In genomic region chr16:15597822-15598647, GRCh38 we compare ENCODE assay signal across 17 cellular contexts. TPM values are rescaled to one million over a fixed set of nuclear protein-coding genes. Genes with fewer than 3 reads are reported as not detected.
DNase-seq lines count a peak whose midpoint lies in the region; ATAC-seq and TF ChIP-seq lines count a peak whose summit lies in the region.
"Had no signal": no experiment of that assay in that cellular context is flagged by ENCODE, and none has a peak within 500 bp of the region (broad histone marks: within the 10 kb centered on the region; RNA-seq: fewer than 3 reads in every experiment).

No MANE protein-coding gene starts in this region.

- intact Hi-C loops in sigmoid colon (cut with DNase I): no loop called here

- CTCF ChIA-PET in T-cell (lab: Charles Lee): interaction anchor here in 1 of 2 donors (0.7 kb wide), 1 partner anchor 54 kb away, joined by 10 read pairs; no protein-coding TSS in a partner anchor

- H3K27me3 Mint-ChIP-seq in T-cell: no peaks in the 10 kb centered on the region
- H3K27me3 Mint-ChIP-seq in immature natural killer cell (ENCODE audit: low read depth in 3 of 3): peaks cover 0 to 4% (median 3%) of the 10 kb centered on the region in 3 donors
- H3K27me3 Mint-ChIP-seq: activated naive CD8-positive, alpha-beta T cell treated with anti-CD3 and anti-CD28 coated beads, Interleukin-2, amount 10 ng/mL, durations not matched to agents 7 days and 5 days had no signal

- no peak for TF ChIP-seq CTCF in sigmoid colon (IDR thresholded peaks at IDR 0.05)

- no peak overlapping the region for H3K4me3 ChIP-seq in sigmoid colon
- H3K4me3 ChIP-seq: breast epithelium, GM23248, vagina had no signal

- DNase-seq in C1 segment of cervical spinal cord (lab: John Stamatoyannopoulos, UW) (peak in 9 of 14 donors; percentile 6 to 36 (median 22)), T-cell (no peak), immature natural killer cell (no peak), sigmoid colon (peak; percentile 52)
- DNase-seq: activated CD8-positive, alpha-beta memory T cell treated with anti-CD3 and anti-CD28 coated beads, Interleukin-2, amount 50 U/mL, for 4 hours; activated naive CD8-positive, alpha-beta T cell treated with anti-CD3 and anti-CD28 coated beads, Interleukin-2, amount 10 ng/mL, durations not matched to agents 7 days and 5 days; GF-D8; GM23248; KBM-7; NCI-H524 treated with DMSO at 0.1 percent for 48 hours; SIG-M5 had no signal

- no peaks in the 10 kb centered on the region for H3K9me3 Mint-ChIP-seq in T-cell
- H3K9me3 Mint-ChIP-seq in immature natural killer cell: no peaks in the 10 kb centered on the region
- H3K9me3 Mint-ChIP-seq: activated naive CD8-positive, alpha-beta T cell treated with anti-CD3 and anti-CD28 coated beads, Interleukin-2, amount 10 ng/mL, durations not matched to agents 7 days and 5 days had no signal

- H3K4me3 Mint-ChIP-seq in T-cell (no peak overlapping the region), immature natural killer cell (no peak overlapping the region)
- H3K4me3 Mint-ChIP-seq: activated naive CD8-positive, alpha-beta T cell treated with anti-CD3 and anti-CD28 coated beads, Interleukin-2, amount 10 ng/mL, durations not matched to agents 7 days and 5 days had no signal

- no peak for TF ChIP-seq POLR2A in sigmoid colon (IDR thresholded peaks at IDR 0.05)

- no peaks in the 10 kb centered on the region for H3K9me3 ChIP-seq in sigmoid colon
- H3K9me3 ChIP-seq: breast epithelium, vagina had no signal

- H3K36me3 ChIP-seq in sigmoid colon: peaks cover 40 to 91% (median 63%) of the 10 kb centered on the region in 4 donors

- ATAC-seq in T-cell (replicated peaks in 1 of 4) (no peak), HG03565 (IDR thresholded peaks at IDR 0.05; ENCODE audit: unreplicated experiment) (no peak), HG02981 (IDR thresholded peaks at IDR 0.05; ENCODE audit: unreplicated experiment) (no peak), GM19463 (IDR thresholded peaks at IDR 0.05; ENCODE audit: unreplicated experiment) (no peak), HG02938 (IDR thresholded peaks at IDR 0.05; ENCODE audit: unreplicated experiment) (no peak)

- H3K36me3 Mint-ChIP-seq in T-cell: peaks cover 80% of the 10 kb centered on the region
- peaks cover 54 to 81% (median 59%) of the 10 kb centered on the region in 3 donors for H3K36me3 Mint-ChIP-seq in immature natural killer cell

- H3K4me1 ChIP-seq in sigmoid colon: no peaks in the 10 kb centered on the region
- H3K4me1 ChIP-seq: breast epithelium, vagina had no signal

- H3K27ac ChIP-seq in sigmoid colon: no peak overlapping the region
- H3K27ac ChIP-seq: breast epithelium, GM23248, vagina had no signal

- H3K4me1 Mint-ChIP-seq in T-cell (peaks cover 0 to 23% (median 20%) of the 10 kb centered on the region in 3 donors), immature natural killer cell (peaks cover 27 to 40% of the 10 kb centered on the region in 2 donors)

- H3K27me3 ChIP-seq in sigmoid colon: no peaks in the 10 kb centered on the region
- H3K27me3 ChIP-seq: breast epithelium, vagina had no signal

- POLR2A ChIA-PET in T-cell (lab: Charles Lee): no interaction called here

- WGBS in sigmoid colon, 2 donors: 90 to 93% methylated on average over 15 of the region's 15 CpGs

- no peak for TF ChIP-seq EP300 in sigmoid colon (IDR thresholded peaks at IDR 0.05)

- peak overlapping the region; percentile 80 to 83 for H3K27ac Mint-ChIP-seq in T-cell
- H3K27ac Mint-ChIP-seq in immature natural killer cell: peak overlapping the region in 5 of 6 donors; percentile 9 to 61 (median 31)

RNA-seq across cellular contexts. Expression of gene MARF1, which starts 44.9 kb away (rescaled TPM):
- total RNA-seq in T-cell (100 to 1,000 TPM; 151 to 180 (median 177) TPM), sigmoid colon (10 to 100 TPM; 43.8 to 76.7 (median 54.8) TPM)
- polyA plus RNA-seq in immature natural killer cell (10 to 100 TPM in 1 of 3 donors, 1 to 10 TPM in 2; 3.0 to 13.3 (median 4.0) TPM), sigmoid colon (10 to 100 TPM; 13.8 to 25.1 (median 13.9) TPM)

RNA-seq across cellular contexts. Expression of gene NDE1, which starts 52.0 kb away (rescaled TPM):
- total RNA-seq in T-cell (100 to 1,000 TPM in 4 of 5 donors, 10 to 100 TPM in 1; 90.8 to 110 (median 103) TPM), sigmoid colon (10 to 100 TPM; 27.1 to 86.1 (median 35.3) TPM)
- polyA plus RNA-seq in immature natural killer cell (10 to 100 TPM in 2 of 3 donors, 1 to 10 TPM in 1; 3.8 to 55.1 (median 16.8) TPM), sigmoid colon (10 to 100 TPM; 11.3 to 29.3 (median 13.8) TPM)

Comparison
In these comparisons a context has a peak if more than half of its experiments do, and no peak if none do; other contexts are left out.
1. DNase-seq: peak in C1 segment of cervical spinal cord (9 of 14) and sigmoid colon (single experiment); none in T-cell (0 of 34) and immature natural killer cell (0 of 3).